Comparison of ENCODE assay signal across 12 cellular contexts in genomic region chr5:73374520-73375235, GRCh38.
DNase-seq lines count a peak whose midpoint lies in the region; ATAC-seq and TF ChIP-seq lines count a peak whose summit lies in the region.
"Had no signal": no experiment of that assay in that cellular context is flagged by ENCODE, and none has a peak within 500 bp of the region (broad histone marks: within the 10 kb centered on the region; RNA-seq: fewer than 3 reads in every experiment).

No MANE protein-coding gene starts in this region.

- CTCF ChIA-PET in activated CD8-positive, alpha-beta T cell treated with anti-CD3 and anti-CD28 coated beads, Interleukin-2, amount 10 ng/mL, durations not matched to agents 7 days and 5 days (lab: Charles Lee) = no interaction called here
- CTCF ChIA-PET in GM10248 (lab: Yijun Ruan, JAX) = no interaction called here

- H3K27me3 Mint-ChIP-seq in activated CD8-positive, alpha-beta T cell treated with anti-CD3 and anti-CD28 coated beads, Interleukin-2, amount 10 ng/mL, durations not matched to agents 7 days and 5 days (ENCODE audit: low read depth) = peaks cover 52% of the 10 kb centered on the region

- H3K9me3 Mint-ChIP-seq in activated CD8-positive, alpha-beta T cell treated with anti-CD3 and anti-CD28 coated beads, Interleukin-2, amount 10 ng/mL, durations not matched to agents 7 days and 5 days (ENCODE audit: insufficient read depth) = no peaks in the 10 kb centered on the region

- H3K4me1 ChIP-seq in heart left ventricle = no peaks in the 10 kb centered on the region

- H3K27ac ChIP-seq in brain microvascular endothelial cell (peak overlapping the region; percentile 89), heart left ventricle (no peak overlapping the region)

- no peaks in the 10 kb centered on the region for H3K4me1 Mint-ChIP-seq in activated CD8-positive, alpha-beta T cell treated with anti-CD3 and anti-CD28 coated beads, Interleukin-2, amount 10 ng/mL, durations not matched to agents 7 days and 5 days (ENCODE audit: low read depth)

- H3K36me3 ChIP-seq in brain microvascular endothelial cell (replicated peaks) = no peaks in the 10 kb centered on the region
- no peaks in the 10 kb centered on the region for H3K36me3 ChIP-seq in heart left ventricle

- ATAC-seq in heart left ventricle = no peak
- ATAC-seq in activated CD8-positive, alpha-beta T cell treated with anti-CD3 and anti-CD28 coated beads, Interleukin-2, amount 10 ng/mL, durations not matched to agents 7 days and 5 days = no peak

- H3K36me3 Mint-ChIP-seq in activated CD8-positive, alpha-beta T cell treated with anti-CD3 and anti-CD28 coated beads, Interleukin-2, amount 10 ng/mL, durations not matched to agents 7 days and 5 days (ENCODE audit: low read depth) = no peaks in the 10 kb centered on the region

- TF ChIP-seq POLR2A in heart left ventricle (IDR thresholded peaks at IDR 0.05) = no peak

- DNase-seq in AG08396 (ENCODE audit: low spot score) (peak; percentile 51), M059J (ENCODE audit: low read depth) (peak; percentile 89), brain microvascular endothelial cell (peak; percentile 81), kidney tubule cell (ENCODE audit: low spot score) (peak; percentile 86), heart left ventricle (no peak), NCI-H2171 (lab: John Stamatoyannopoulos, UW) (no peak), GM10248 (ENCODE audit: extremely low spot score) (no peak)
- no peak for DNase-seq in activated CD8-positive, alpha-beta T cell treated with anti-CD3 and anti-CD28 coated beads, Interleukin-2, amount 10 ng/mL, durations not matched to agents 7 days and 5 days
- DNase-seq: activated effector memory CD4-positive, alpha-beta T cell treated with anti-CD3 and anti-CD28 coated beads, Interleukin-2, amount 50 U/mL, for 16 hours; MV-4-11; substantia nigra had no signal

- no peak for TF ChIP-seq CTCF in brain microvascular endothelial cell (IDR thresholded peaks at IDR 0.05; ENCODE audit: low read depth, low read length, missing control alignments)
- TF ChIP-seq CTCF in heart left ventricle (IDR thresholded peaks at IDR 0.05) = no peak
- TF ChIP-seq CTCF in GM10248 (IDR thresholded peaks at IDR 0.05; ENCODE audit: control extremely low read depth, extremely low read depth, low read depth, missing control alignments) = no peak

- in situ Hi-C loops in brain microvascular endothelial cell (cut with HindIII; ENCODE audit: low pct_ligation_motif_present, low sequenced_read_pairs) = no loop called here

- H3K27me3 ChIP-seq in brain microvascular endothelial cell (replicated peaks) (no peaks in the 10 kb centered on the region), heart left ventricle (peaks cover 0 to 94% (median 34%) of the 10 kb centered on the region in 9 donors)

- POLR2A ChIA-PET in activated CD8-positive, alpha-beta T cell treated with anti-CD3 and anti-CD28 coated beads, Interleukin-2, amount 10 ng/mL, durations not matched to agents 7 days and 5 days (lab: Charles Lee) = no interaction called here
- POLR2A ChIA-PET in GM10248 (lab: Yijun Ruan, JAX) = no interaction called here

- no peaks in the 10 kb centered on the region for H3K9me3 ChIP-seq in heart left ventricle

- no peak overlapping the region for H3K27ac Mint-ChIP-seq in activated CD8-positive, alpha-beta T cell treated with anti-CD3 and anti-CD28 coated beads, Interleukin-2, amount 10 ng/mL, durations not matched to agents 7 days and 5 days

- 50 to 53% (median 53%) methylated on average over 8 of the region's 8 CpGs for WGBS in heart left ventricle, 4 donors

- no peak overlapping the region for H3K4me3 ChIP-seq in brain microvascular endothelial cell (ENCODE audit: low read depth, low read length)
- no peak overlapping the region for H3K4me3 ChIP-seq in heart left ventricle
- H3K4me3 ChIP-seq: lung had no signal

- H3K4me3 Mint-ChIP-seq in activated CD8-positive, alpha-beta T cell treated with anti-CD3 and anti-CD28 coated beads, Interleukin-2, amount 10 ng/mL, durations not matched to agents 7 days and 5 days = no peak overlapping the region

- intact Hi-C loops in heart left ventricle (cut with DNase I) = no loop called here

Comparison
In these comparisons a context has a peak if more than half of its experiments do, and no peak if none do; other contexts are left out.
1. DNase-seq: peak in AG08396 (single experiment), M059J (single experiment), brain microvascular endothelial cell (single experiment) and kidney tubule cell (single experiment); none in heart left ventricle (0 of 5), NCI-H2171 (single experiment), activated CD8-positive, alpha-beta T cell treated with anti-CD3 and anti-CD28 coated beads, Interleukin-2, amount 10 ng/mL, durations not matched to agents 7 days and 5 days (single experiment) and GM10248 (single experiment).